Comparison of ENCODE assay signal across 1 cellular context in genomic region chr6:75215291-75215690, GRCh38.
TF ChIP-seq lines count a peak whose summit lies in the region.

No MANE protein-coding gene starts in this region.

TF ChIP-seq in H1, 55 proteins besides CTCF, POLR2A, EP300 and RAD21:
- TF ChIP-seq CHD7 (IDR thresholded peaks at IDR 0.05; ENCODE audit: insufficient replicate concordance, low read length): no peak
- no peak for TF ChIP-seq CHD2 (IDR thresholded peaks at IDR 0.05; ENCODE audit: low read length)
- TF ChIP-seq MAFK (IDR thresholded peaks at IDR 0.05; ENCODE audit: low read depth, low read length): no peak
- TF ChIP-seq TEAD4 (IDR thresholded peaks at IDR 0.05; ENCODE audit: low read depth, low read length): no peak
- TF ChIP-seq RFX5 (IDR thresholded peaks at IDR 0.05; ENCODE audit: borderline replicate concordance, low read depth, low read length): no peak
- no peak for TF ChIP-seq ZNF274 (IDR thresholded peaks at IDR 0.05; ENCODE audit: borderline replicate concordance, extremely low read depth, low read length)
- TF ChIP-seq KDM5A (IDR thresholded peaks at IDR 0.05; ENCODE audit: low read length): no peak
- TF ChIP-seq SP1 (IDR thresholded peaks at IDR 0.05; ENCODE audit: low read depth, low read length): no peak
- no peak for TF ChIP-seq TAF7 (optimal IDR thresholded peaks at IDR 0.05; ENCODE audit: borderline replicate concordance, low read depth, low read length)
- TF ChIP-seq TBP (IDR thresholded peaks at IDR 0.05; ENCODE audit: low read depth, low read length): no peak
- TF ChIP-seq SIX5 (IDR thresholded peaks at IDR 0.05; ENCODE audit: low read depth, low read length): no peak
- TF ChIP-seq, protein P1, sequence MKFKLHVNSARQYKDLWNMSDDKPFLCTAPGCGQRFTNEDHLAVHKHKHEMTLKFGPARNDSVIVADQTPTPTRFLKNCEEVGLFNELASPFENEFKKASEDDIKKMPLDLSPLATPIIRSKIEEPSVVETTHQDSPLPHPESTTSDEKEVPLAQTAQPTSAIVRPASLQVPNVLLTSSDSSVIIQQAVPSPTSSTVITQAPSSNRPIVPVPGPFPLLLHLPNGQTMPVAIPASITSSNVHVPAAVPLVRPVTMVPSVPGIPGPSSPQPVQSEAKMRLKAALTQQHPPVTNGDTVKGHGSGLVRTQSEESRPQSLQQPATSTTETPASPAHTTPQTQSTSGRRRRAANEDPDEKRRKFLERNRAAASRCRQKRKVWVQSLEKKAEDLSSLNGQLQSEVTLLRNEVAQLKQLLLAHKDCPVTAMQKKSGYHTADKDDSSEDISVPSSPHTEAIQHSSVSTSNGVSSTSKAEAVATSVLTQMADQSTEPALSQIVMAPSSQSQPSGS (IDR thresholded peaks at IDR 0.05; ENCODE audit: low read length): no peak
